18 cellular contexts compared by ENCODE assay signal in the genomic region with DNA sequence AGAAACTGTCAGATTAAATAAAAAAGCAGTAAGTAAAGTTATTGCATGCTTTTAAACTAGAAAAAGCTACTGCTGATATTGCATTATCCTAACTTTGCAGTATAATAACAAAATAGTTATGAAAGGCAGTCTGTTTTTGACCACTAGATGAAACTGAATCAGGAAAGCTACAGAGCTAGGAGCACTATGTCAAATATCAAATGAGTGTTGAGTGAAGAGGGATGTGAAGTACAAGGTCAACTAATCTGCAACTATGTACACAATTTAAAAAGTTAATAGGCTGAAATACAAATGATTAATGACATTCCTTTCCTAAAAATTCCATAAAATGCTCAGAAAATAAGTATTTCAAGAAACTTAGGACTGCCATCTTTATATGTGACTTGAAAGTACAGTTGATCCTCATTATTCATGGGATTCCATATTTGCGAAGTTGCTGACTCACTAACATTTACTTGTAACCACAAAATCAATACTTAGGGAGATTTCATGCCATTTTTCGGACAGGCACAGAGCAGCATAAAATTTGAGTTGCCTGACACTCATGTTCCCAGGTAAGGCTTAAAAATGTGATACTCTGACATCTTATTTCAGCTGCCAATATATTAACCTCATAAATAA. TPM values are rescaled to one million over a fixed set of nuclear protein-coding genes. Genes with fewer than 3 reads are reported as not detected.
DNase-seq lines count a peak whose midpoint lies in the region; ATAC-seq, FAIRE-seq and TF ChIP-seq lines count a peak whose summit lies in the region.
"Had no signal": no experiment of that assay in that cellular context is flagged by ENCODE, and none has a peak within 500 bp of the region (broad histone marks: within the 10 kb centered on the region; RNA-seq: fewer than 3 reads in every experiment).

No MANE protein-coding gene starts in this region.

- CTCF ChIA-PET in HepG2 (lab: Yijun Ruan, JAX; ENCODE audit: low intra/inter-chr PET ratio, low total read pairs): no interaction called here

- DNase-seq in HCEC 1CT (peak; percentile 45), SK-MEL-5 (ENCODE audit: low read depth, low spot score) (peak; percentile 6), HepG2 (ENCODE audit: low spot score) (peak; percentile 60), hypothalamus (lab: John Stamatoyannopoulos, UW) (no peak), dorsolateral prefrontal cortex (no peak), NCI-H774 (lab: John Stamatoyannopoulos, UW) (no peak)
- DNase-seq in stimulated activated CD4-positive, alpha-beta T cell treated with anti-CD3 and anti-CD28 coated beads, Interleukin-4, amount 100 ng/mL, for 1 hour: no peak
- DNase-seq: ACHN, C1 segment of cervical spinal cord, GM23248, NCI-H1436, NCI-H2029, NCI-H446 treated with DMSO at 0.1 percent for 48 hours, NCI-H82, SJCRH30, T-helper 17 cell had no signal

- no peaks in the 10 kb centered on the region for H3K9me3 ChIP-seq in HepG2 (ENCODE audit: low read length)
- H3K9me3 ChIP-seq: SJCRH30 had no signal

- H3K27ac ChIP-seq in ACC112 (ENCODE audit: low read depth, low read length) (0 out of 2 replicates have a peak overlapping the region, but pooled peaks have one; percentile 20), HepG2 (ENCODE audit: extremely low read length, insufficient read depth, low read length) (peak overlapping the region; percentile 69), dorsolateral prefrontal cortex (no peak overlapping the region)
- H3K27ac ChIP-seq: GM23248, KMS-11, SJCRH30 had no signal

- H2AFZ ChIP-seq in ACC112 (ENCODE audit: low read length, unreplicated experiment): no peak overlapping the region
- H2AFZ ChIP-seq in HepG2 (ENCODE audit: low read length): no peak overlapping the region
- H2AFZ ChIP-seq: GM23248 had no signal

- H3K36me3 ChIP-seq in ACC112 (ENCODE audit: insufficient read depth, low read length) (peaks cover 29% of the 10 kb centered on the region), HepG2 (replicated peaks in 1 of 2; ENCODE audit: control insufficient read depth in 1 of 2, insufficient read depth in 2 of 2, low read length in 2 of 2) (peaks cover 2 to 8% of the 10 kb centered on the region in 2 experiments; a peak in 3 of 5 replicates)

- H3K9ac ChIP-seq in HepG2 (ENCODE audit: insufficient read depth, low read depth, low read length): no peak overlapping the region
- H3K9ac ChIP-seq: GM23248, KMS-11 had no signal

- no peak for TF ChIP-seq POLR2A in HepG2 (IDR thresholded peaks at IDR 0.05; ENCODE audit: insufficient read depth in 1 of 2, low read depth in 2 of 2, low read length in 2 of 2)

- peaks cover 52% of the 10 kb centered on the region for H3K79me2 ChIP-seq in ACC112 (ENCODE audit: control insufficient read depth, insufficient read depth, low read length, unreplicated experiment)
- peaks cover 22% of the 10 kb centered on the region for H3K79me2 ChIP-seq in HepG2 (ENCODE audit: insufficient read depth, low read length)

- POLR2A ChIA-PET in HepG2 (lab: Yijun Ruan, JAX): interaction anchor here (0.9 kb wide), 1 partner anchor 35 kb away, joined by 3 read pairs; a partner anchor contains a TSS

- intact Hi-C loops in HepG2 (cut with micrococcal nuclease; ENCODE audit: unreplicated experiment) (no loop called here), dorsolateral prefrontal cortex (cut with DNase I) (no loop called here)

- no peaks in the 10 kb centered on the region for H3K27me3 ChIP-seq in ACC112 (ENCODE audit: insufficient read depth, low read length)
- H3K27me3 ChIP-seq in HepG2 (ENCODE audit: control insufficient read depth in 1 of 2, insufficient read depth in 2 of 2, low read length in 2 of 2): no peaks in the 10 kb centered on the region
- H3K27me3 ChIP-seq in dorsolateral prefrontal cortex: no peaks in the 10 kb centered on the region
- H3K27me3 ChIP-seq: SJCRH30 had no signal

- H3K4me3 ChIP-seq in ACC112 (ENCODE audit: low read depth, low read length) (no peak overlapping the region), HepG2 (replicated peaks in 1 of 3; ENCODE audit: insufficient read depth in 1 of 3, low read depth in 2 of 3, low read length in 3 of 3) (no peak overlapping the region; a peak in 1 of 6 replicates), dorsolateral prefrontal cortex (no peak overlapping the region)
- H3K4me3 ChIP-seq: GM23248, SJCRH30 had no signal

- no peaks in the 10 kb centered on the region for H4K20me1 ChIP-seq in HepG2 (ENCODE audit: insufficient read depth, low read length)

- ATAC-seq in HepG2: peak; percentile 89
- ATAC-seq: T-helper 17 cell had no signal

- in situ Hi-C loops in SK-MEL-5 (cut with HindIII; ENCODE audit: low pct_unique_long_range_greater_than_20kb, low sequenced_read_pairs): no loop called here
- in situ Hi-C loops in HepG2 (cut with HindIII; ENCODE audit: extremely low pct_ligation_motif_present, low pct_unique_long_range_greater_than_20kb): loop anchor here (25.0 kb wide), 1 partner anchor 312 kb away; no protein-coding TSS in a partner anchor

- H3K4me2 ChIP-seq in HepG2 (ENCODE audit: low read depth, low read length): peak overlapping the region; percentile 36
- H3K4me2 ChIP-seq: KMS-11 had no signal

- no peak for TF ChIP-seq RAD21 in HepG2 (CRISPR knock-in tag; IDR thresholded peaks at IDR 0.05)

- peak; percentile 28 for FAIRE-seq in HepG2 (lab: Jason Lieb, UNC)

- 14% methylated on average over 2 of the region's 2 CpGs for WGBS in HepG2 (ENCODE audit: low lambda C conversion rate)

- peaks cover 31% of the 10 kb centered on the region for H3K4me1 ChIP-seq in ACC112 (ENCODE audit: control insufficient read depth, insufficient read depth, low read length, unreplicated experiment)
- H3K4me1 ChIP-seq in HepG2 (ENCODE audit: insufficient read depth, low read length): peaks cover 50% of the 10 kb centered on the region
- H3K4me1 ChIP-seq: SJCRH30 had no signal

- no peak for TF ChIP-seq CTCF in HepG2 (CRISPR knock-in tag; IDR thresholded peaks at IDR 0.05)
- no peak for TF ChIP-seq CTCF in dorsolateral prefrontal cortex (IDR thresholded peaks at IDR 0.05 in 54 of 56, conservative IDR thresholded peaks at IDR 0.05 in 2 of 56; ENCODE audit: low read depth in 1 of 56, partially characterized antibody in 56 of 56)

- BruUV-seq in HepG2 (replicated peaks; lab: Mats Ljungman, UMichigan): no TSS peak

- TF ChIP-seq EP300 in HepG2 (IDR thresholded peaks at IDR 0.05; ENCODE audit: low read depth in 2 of 2, low read length in 2 of 2) (peak in 1 of 2 experiments; percentile 47; a peak in 2 of 4 replicates), HepG2 (CRISPR knock-in tag; IDR thresholded peaks at IDR 0.05; ENCODE audit: borderline replicate concordance) (no peak)

TF ChIP-seq in HepG2, 621 proteins besides CTCF, POLR2A, EP300 and RAD21 (continues in another document):
- peak; percentile 77; the same call in 1 of the 2 replicates for TF ChIP-seq ZNF264 (CRISPR knock-in tag; IDR thresholded peaks at IDR 0.05)

RNA-seq across cellular contexts. Expression of a gene that starts 34.5 kb away (rescaled TPM):
- total RNA-seq in SK-MEL-5 (2014; rRNA removed; shearing (Covaris generic)): 34.3 and 35.8 TPM in 2 replicates
- polyA plus RNA-seq in SK-MEL-5 (2015; cell fraction: cytosol; rRNA removed): 21.3 and 31.4 TPM in 2 replicates
- 87.8 and 103 TPM in 2 replicates for polyA plus RNA-seq in SK-MEL-5 (2015; cell fraction: nucleus; rRNA removed)
- 34.0 and 43.8 TPM in 2 replicates for total RNA-seq in HepG2 (2016; rRNA removed; fragmentation: Illumina TruSeq; extraction: Trizol)
- total RNA-seq in HepG2 (2016; cell fraction: cytosol; rRNA removed; fragmentation: Illumina TruSeq; extraction: Trizol; ENCODE audit: low read depth): 34.8 and 42.1 TPM in 2 replicates
- total RNA-seq in HepG2 (2016; cell fraction: insoluble cytoplasmic fraction; rRNA removed; fragmentation: Illumina TruSeq; extraction: Trizol): 29.3 and 44.3 TPM in 2 replicates
- total RNA-seq in HepG2 (2016; cell fraction: membrane; rRNA removed; fragmentation: Illumina TruSeq; extraction: Trizol): 28.7 and 35.6 TPM in 2 replicates
- total RNA-seq in HepG2 (2016; cell fraction: nucleus; rRNA removed; fragmentation: Illumina TruSeq; extraction: Trizol): 71.7 and 82.7 TPM in 2 replicates
- polyA plus RNA-seq in HepG2 (2011; rRNA removed): 11.5 and 16.4 TPM in 2 replicates
- 4.3 and 6.6 TPM in 2 replicates for polyA plus RNA-seq in HepG2 (2011; cell fraction: cytosol; rRNA removed)
- polyA plus RNA-seq in HepG2 (2011; cell fraction: nucleus; rRNA removed): 25.4 and 28.4 TPM in 2 replicates
- 17.0 and 18.8 TPM in 2 replicates for polyA plus RNA-seq in HepG2 (2012)
- 0.26 and 0.35 TPM in 2 replicates for polyA plus RNA-seq in HepG2 (2016; cell fraction: cytosol; fragmentation: Illumina TruSeq; extraction: Trizol; ENCODE audit: low read depth)
- 5.9 and 6.7 TPM in 2 replicates for polyA plus RNA-seq in HepG2 (2016; cell fraction: insoluble cytoplasmic fraction; fragmentation: Illumina TruSeq; extraction: Trizol; ENCODE audit: low read depth)
- polyA plus RNA-seq in HepG2 (2016; cell fraction: membrane; fragmentation: Illumina TruSeq; extraction: Trizol; ENCODE audit: low read depth): 0.84 and 1.2 TPM in 2 replicates
- polyA plus RNA-seq in HepG2 (2016; cell fraction: nucleus; fragmentation: Illumina TruSeq; extraction: Trizol; ENCODE audit: insufficient read depth, low read depth): 35.5 and 37.9 TPM in 2 replicates
- 15.4 and 26.8 TPM in 2 replicates for polyA minus RNA-seq in HepG2 (2011; rRNA and poly(A)+ RNA removed; ENCODE audit: low replicate concordance)
- 51.8 and 52.8 TPM in 2 replicates for polyA minus RNA-seq in HepG2 (2011; cell fraction: cytosol; rRNA and poly(A)+ RNA removed)
- 130 and 149 TPM in 2 replicates for polyA minus RNA-seq in HepG2 (2011; cell fraction: nucleus; rRNA and poly(A)+ RNA removed)
- total RNA-seq in dorsolateral prefrontal cortex: 10 to 100 TPM; 23.8 to 95.2 (median 65.4) TPM

Comparison
In these comparisons a context has a peak if more than half of its experiments do, and no peak if none do; other contexts are left out.
1. H3K27ac ChIP-seq: peak in ACC112 (single experiment) and HepG2 (single experiment); none in dorsolateral prefrontal cortex (0 of 59).
2. DNase-seq: peak in HCEC 1CT (single experiment), SK-MEL-5 (single experiment) and HepG2 (single experiment); none in hypothalamus (0 of 51), dorsolateral prefrontal cortex (0 of 10), NCI-H774 (single experiment) and stimulated activated CD4-positive, alpha-beta T cell treated with anti-CD3 and anti-CD28 coated beads, Interleukin-4, amount 100 ng/mL, for 1 hour (single experiment).